ENCODE assay signal across 10 cellular contexts in the genomic region with DNA sequence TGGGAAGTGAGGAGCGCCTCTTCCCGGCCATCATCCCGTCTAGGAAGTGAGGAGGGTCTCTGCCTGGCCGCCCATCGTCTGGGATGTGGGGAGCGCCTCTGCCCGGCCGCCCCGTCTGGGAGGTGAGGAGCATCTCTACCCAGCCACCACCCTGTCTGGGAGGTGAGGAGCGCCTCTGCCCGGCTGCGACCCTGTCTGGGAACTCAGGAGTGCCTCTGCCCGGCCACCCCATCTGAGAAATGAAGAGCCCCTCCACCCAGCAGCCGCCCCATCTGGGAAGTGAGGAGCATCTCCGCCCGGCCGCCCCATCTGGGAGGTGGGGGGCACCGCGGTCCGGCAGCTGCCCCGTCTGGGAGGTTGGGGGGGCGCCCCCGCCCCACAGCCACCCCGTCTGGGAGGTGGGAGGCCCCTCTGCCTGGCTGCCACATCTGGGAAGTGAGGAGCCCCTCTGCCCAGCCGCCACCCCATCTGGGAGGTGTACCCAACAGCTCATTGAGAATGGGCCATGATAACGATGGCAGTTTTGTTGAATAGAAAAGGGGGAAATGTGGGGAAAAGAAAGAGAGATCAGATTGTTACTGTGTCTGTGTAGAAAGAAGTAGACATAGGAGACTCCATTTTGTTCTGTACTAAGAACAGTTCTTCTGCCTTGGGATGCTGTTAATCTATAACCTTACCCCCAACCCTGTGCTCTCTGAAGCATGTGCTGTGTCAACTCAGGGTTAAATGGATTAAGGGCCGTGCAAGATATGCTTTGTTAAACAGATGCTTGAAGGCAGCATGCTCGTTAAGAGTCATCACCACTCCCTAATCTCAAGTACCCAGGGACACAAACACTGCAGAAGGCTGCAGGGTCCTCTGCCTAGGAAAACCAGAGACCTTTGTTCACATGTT. TPM values are rescaled to one million over a fixed set of nuclear protein-coding genes. Genes with fewer than 3 reads are reported as not detected.
"Had no signal": no experiment of that assay in that cellular context is flagged by ENCODE, and none has a peak within 500 bp of the region (broad histone marks: within the 10 kb centered on the region; RNA-seq: fewer than 3 reads in every experiment).

No MANE protein-coding gene starts in this region.

RNA-seq across cellular contexts. Expression of gene SDR9C7, which starts 54.7 kb away (rescaled TPM):
- total RNA-seq: hepatocyte, left lobe of liver, liver, lower lobe of right lung, mucosa of gallbladder, osteocyte, tibial nerve, urinary bladder had no signal
- polyA plus RNA-seq: hepatocyte, liver, mammary epithelial cell, small intestine had no signal
